Comparison of ENCODE assay signal across 14 cellular contexts in genomic region chr6:38776515-38776914, GRCh38.
DNase-seq lines count a peak whose midpoint lies in the region; ATAC-seq and TF ChIP-seq lines count a peak whose summit lies in the region.
"Had no signal": no experiment of that assay in that cellular context is flagged by ENCODE, and none has a peak within 500 bp of the region (broad histone marks: within the 10 kb centered on the region; RNA-seq: fewer than 3 reads in every experiment).

No MANE protein-coding gene starts in this region.

- H3K4me2 ChIP-seq in mammary epithelial cell (ENCODE audit: insufficient read depth, low read depth, low read length) = no peak overlapping the region
- H3K4me2 ChIP-seq in PC-3 (ENCODE audit: low read length) = no peak overlapping the region

- no TSS peak for BruUV-seq in mammary epithelial cell (replicated peaks; lab: Mats Ljungman, UMichigan)
- BruUV-seq in MCF 10A (replicated peaks; lab: Mats Ljungman, UMichigan) = no TSS peak
- BruUV-seq in PC-3 (replicated peaks; lab: Mats Ljungman, UMichigan) = no TSS peak

- no peaks in the 10 kb centered on the region for H3K9me3 ChIP-seq in mammary epithelial cell (replicated peaks; ENCODE audit: insufficient read depth, low read length)
- no peaks in the 10 kb centered on the region for H3K9me3 ChIP-seq in PC-3 (ENCODE audit: low read length)
- H3K9me3 ChIP-seq: prostate gland had no signal

- peak; percentile 68 for ATAC-seq in PC-3
- no peak for ATAC-seq in HG03469 (IDR thresholded peaks at IDR 0.05; ENCODE audit: unreplicated experiment)
- ATAC-seq: gastroesophageal sphincter had no signal

- no peaks in the 10 kb centered on the region for H3K27me3 Mint-ChIP-seq in MCF 10A (ENCODE audit: insufficient read depth, unreplicated experiment)

- in situ Hi-C loops in mammary epithelial cell (cut with MboI; ENCODE audit: low sequenced_read_pairs in 2 of 2) = no loop called here

- H3K4me1 ChIP-seq in mammary epithelial cell (ENCODE audit: insufficient read depth, low read length) (peaks cover 7% of the 10 kb centered on the region), PC-3 (ENCODE audit: insufficient read depth, low read length) (peaks cover 6% of the 10 kb centered on the region; the same call in 1 of the 2 replicates)
- H3K4me1 ChIP-seq: gastroesophageal sphincter, prostate gland had no signal

- no peak overlapping the region for H3K27ac Mint-ChIP-seq in MCF 10A (ENCODE audit: low read depth, unreplicated experiment)

- peak in 1 of 2 donors; percentile 4 for TF ChIP-seq CTCF in mammary epithelial cell (conservative IDR thresholded peaks at IDR 0.05 in 1 of 2, IDR thresholded peaks at IDR 0.05 in 1 of 2; ENCODE audit: extremely low read depth in 1 of 2, insufficient read depth in 1 of 2, low read depth in 1 of 2, low read length in 2 of 2)
- TF ChIP-seq CTCF in MCF 10A (IDR thresholded peaks at IDR 0.05; ENCODE audit: unreplicated experiment) = no peak
- no peak for TF ChIP-seq CTCF in PC-3 (conservative IDR thresholded peaks at IDR 0.05; ENCODE audit: low read depth, low read length)

- no peaks in the 10 kb centered on the region for H3K9me2 ChIP-seq in PC-3 (replicated peaks; ENCODE audit: low read length)

- H3F3A ChIP-seq in PC-3 (ENCODE audit: low read length, unreplicated experiment) = no peaks in the 10 kb centered on the region

- H3K27ac ChIP-seq in mammary epithelial cell (ENCODE audit: insufficient read depth, low read depth, low read length) (peak overlapping the region; percentile 28), PC-3 (ENCODE audit: low read length) (no peak overlapping the region), epithelial cell of prostate (peak overlapping the region; percentile 44)
- H3K27ac ChIP-seq: gastroesophageal sphincter, prostate gland had no signal

- H3K36me3 ChIP-seq in mammary epithelial cell (ENCODE audit: insufficient read depth, low read length) (no peaks in the 10 kb centered on the region), PC-3 (ENCODE audit: low read depth, low read length) (no peaks in the 10 kb centered on the region)
- H3K36me3 ChIP-seq: gastroesophageal sphincter, prostate gland had no signal

- CTCF ChIA-PET in mammary epithelial cell (lab: Charles Lee; ENCODE audit: low non-redundant PET) (no interaction called here), MCF 10A (lab: Yijun Ruan, JAX) (no interaction called here), PC-3 (lab: Charles Lee) (no interaction called here)

- peak; percentile 83 for DNase-seq in mammary epithelial cell
- no peak for DNase-seq in MCF 10A (ENCODE audit: unreplicated experiment)
- peak; percentile 68 for DNase-seq in PC-3
- peak; percentile 48 for DNase-seq in epithelial cell of prostate (ENCODE audit: low read depth, low spot score)
- DNase-seq in NCI-H1105 treated with DMSO at 0.1 percent for 48 hours (lab: John Stamatoyannopoulos, UW) = no peak
- no peak for DNase-seq in NCI-H345 treated with DMSO at 0.1 percent for 48 hours (lab: John Stamatoyannopoulos, UW; ENCODE audit: unreplicated experiment)
- no peak for DNase-seq in activated CD8-positive, alpha-beta memory T cell treated with anti-CD3 and anti-CD28 coated beads, Interleukin-2, amount 50 U/mL, for 4 hours
- DNase-seq: activated gamma-delta T cell treated with Interleukin-2 at 50 U/mL for 16 hours; effector CD4-positive, alpha-beta T cell; NCI-H1417; Right ventricle myocardium superior had no signal

- no peak overlapping the region for H3K4me3 ChIP-seq in mammary epithelial cell (replicated peaks in 1 of 3; ENCODE audit: insufficient read depth in 1 of 3, low read depth in 2 of 3, low read length in 3 of 3)
- no peak overlapping the region for H3K4me3 ChIP-seq in PC-3 (ENCODE audit: low read length)
- H3K4me3 ChIP-seq: gastroesophageal sphincter, prostate gland had no signal

- H3K9ac ChIP-seq in mammary epithelial cell (ENCODE audit: insufficient read depth, low read length) (no peak overlapping the region), PC-3 (ENCODE audit: low read length) (no peak overlapping the region)

- H2AFZ ChIP-seq in mammary epithelial cell (ENCODE audit: low read depth, low read length) (no peak overlapping the region), PC-3 (ENCODE audit: low read length) (no peak overlapping the region)

- POLR2A ChIA-PET in MCF 10A (lab: Yijun Ruan, JAX) (no interaction called here), PC-3 (lab: Charles Lee; ENCODE audit: unreplicated experiment) (no interaction called here)

- H3K4me3 Mint-ChIP-seq in MCF 10A (ENCODE audit: unreplicated experiment) = no peak overlapping the region

- H4K20me1 ChIP-seq in mammary epithelial cell (ENCODE audit: insufficient read depth, low read length) (no peaks in the 10 kb centered on the region), PC-3 (ENCODE audit: low read length) (no peaks in the 10 kb centered on the region)

- H3K36me3 Mint-ChIP-seq in MCF 10A (ENCODE audit: insufficient read depth, unreplicated experiment) = no peaks in the 10 kb centered on the region

- no peaks in the 10 kb centered on the region for H3K9me3 Mint-ChIP-seq in MCF 10A (ENCODE audit: unreplicated experiment)

- H3K27me3 ChIP-seq in mammary epithelial cell (ENCODE audit: insufficient read depth, low read length) (no peaks in the 10 kb centered on the region), PC-3 (ENCODE audit: low read length) (no peaks in the 10 kb centered on the region)
- H3K27me3 ChIP-seq: gastroesophageal sphincter had no signal

- dilution Hi-C loops in mammary epithelial cell (cut with HindIII; ENCODE audit: low sequenced_read_pairs) = loop anchor here (5.0 kb wide), 1 partner anchor 64 kb away; no protein-coding TSS in a partner anchor

- H3K79me2 ChIP-seq in mammary epithelial cell (ENCODE audit: insufficient read depth, low read length) (no peaks in the 10 kb centered on the region), PC-3 (ENCODE audit: low read length) (no peaks in the 10 kb centered on the region)

- 22% methylated on average over 1 of the region's 1 CpG for WGBS in mammary epithelial cell (ENCODE audit: low coverage, missing lambda C conversion rate)

- H3K4me1 Mint-ChIP-seq in MCF 10A (ENCODE audit: insufficient read depth, unreplicated experiment) = peaks cover 2% of the 10 kb centered on the region

- intact Hi-C loops in mammary epithelial cell (cut with micrococcal nuclease) = no loop called here
- intact Hi-C loops in MCF 10A (cut with micrococcal nuclease) = no loop called here
- intact Hi-C loops in PC-3 (cut with micrococcal nuclease) = no loop called here

Comparison
In these comparisons a context has a peak if more than half of its experiments do, and no peak if none do; other contexts are left out.
1. DNase-seq: peak in mammary epithelial cell (single experiment), PC-3 (single experiment) and epithelial cell of prostate (single experiment); none in MCF 10A (single experiment), NCI-H1105 treated with DMSO at 0.1 percent for 48 hours (single experiment), NCI-H345 treated with DMSO at 0.1 percent for 48 hours (single experiment) and activated CD8-positive, alpha-beta memory T cell treated with anti-CD3 and anti-CD28 coated beads, Interleukin-2, amount 50 U/mL, for 4 hours (single experiment).